Comparison of ENCODE assay signal across 20 cellular contexts in the genomic region with DNA sequence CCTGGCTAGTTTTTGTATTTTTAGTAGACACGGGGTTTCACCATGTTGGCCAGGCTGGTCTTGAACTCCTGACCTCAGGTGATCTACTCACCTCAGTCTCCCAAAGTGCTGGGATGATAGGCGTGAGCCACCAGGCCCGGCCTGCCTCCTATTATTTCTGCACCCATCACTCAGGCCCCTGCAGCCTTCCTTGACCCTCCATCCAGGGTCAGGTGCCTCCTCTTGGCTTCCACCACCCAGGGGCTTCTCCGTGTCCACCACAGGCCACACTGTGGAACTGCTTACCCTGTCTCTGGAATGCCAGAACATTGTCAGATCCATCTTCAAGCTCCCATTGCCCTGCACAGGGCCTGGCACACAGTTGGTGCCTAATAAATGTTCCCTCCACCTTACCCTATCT.
"Had no signal": no experiment of that assay in that cellular context is flagged by ENCODE, and none has a peak within 500 bp of the region (broad histone marks: within the 10 kb centered on the region; RNA-seq: fewer than 3 reads in every experiment).

No MANE protein-coding gene starts in this region.

- ATAC-seq: activated CD8-positive, alpha-beta T cell treated with anti-CD3 and anti-CD28 coated beads for 36 hours; activated T-helper 17 cell treated with anti-CD3 and anti-CD28 coated beads, Interleukin-2, amount 50 U/mL, for 72 hours; natural killer cell treated with Interleukin-12 subunit alpha and Interleukin-12 subunit beta and Interleukin-15 and Interleukin-18, amount 100 ng/mL, for 72 hours; stimulated activated naive CD8-positive, alpha-beta T cell treated with anti-CD3 and anti-CD28 coated beads, Interleukin-15, Interleukin-2, amounts not matched to agents 100 U/mL and 50 U/mL, for 24 hours; WTC11 had no signal

- H3K9ac ChIP-seq: SK-N-SH had no signal

- H3K9me3 ChIP-seq: ascending aorta, breast epithelium, SK-N-SH had no signal

- H3K36me3 Mint-ChIP-seq: activated naive CD4-positive, alpha-beta T cell treated with anti-CD3 and anti-CD28 coated beads, Interleukin-2, amount 10 ng/mL, durations not matched to agents 7 days and 5 days; mesothelial cell of epicardium; natural killer cell treated with Interleukin-12 subunit alpha and Interleukin-12 subunit beta and Interleukin-15 and Interleukin-18, amount 100 ng/mL, for 72 hours; WTC11 had no signal

- H3K4me3 ChIP-seq: ascending aorta, breast epithelium, lung had no signal

- FAIRE-seq: endometrium, TTC549 had no signal

- H3K27me3 ChIP-seq: ascending aorta had no signal

- H3K9me3 Mint-ChIP-seq: activated CD4-positive, alpha-beta T cell treated with anti-CD3 and anti-CD28 coated beads, Interleukin-2, amount 10 ng/mL, durations not matched to agents 24 days and 14 days; activated CD8-positive, alpha-beta T cell treated with anti-CD3 and anti-CD28 coated beads for 36 hours; activated naive CD4-positive, alpha-beta T cell treated with anti-CD3 and anti-CD28 coated beads, Interleukin-2, amount 10 ng/mL, durations not matched to agents 7 days and 5 days; activated T-helper 17 cell treated with anti-CD3 and anti-CD28 coated beads, Interleukin-2, amount 50 U/mL, for 72 hours; natural killer cell treated with Interleukin-12 subunit alpha and Interleukin-12 subunit beta and Interleukin-15 and Interleukin-18, amount 100 ng/mL, for 72 hours; T-helper 2 cell treated with Interferon-gamma antibody and Interleukin-4, amounts not matched to agents 5 μg/mL and 100 μg/mL, for 36 hours had no signal

- H3K4me2 ChIP-seq: SK-N-SH had no signal

- H3K4me3 Mint-ChIP-seq: activated CD4-positive, alpha-beta T cell treated with anti-CD3 and anti-CD28 coated beads, Interleukin-2, amount 10 ng/mL, durations not matched to agents 24 days and 14 days; activated CD8-positive, alpha-beta T cell treated with anti-CD3 and anti-CD28 coated beads for 36 hours; activated naive CD4-positive, alpha-beta T cell treated with anti-CD3 and anti-CD28 coated beads, Interleukin-2, amount 10 ng/mL, durations not matched to agents 7 days and 5 days; activated T-helper 17 cell treated with anti-CD3 and anti-CD28 coated beads, Interleukin-2, amount 50 U/mL, for 72 hours; mesothelial cell of epicardium; natural killer cell treated with Interleukin-12 subunit alpha and Interleukin-12 subunit beta and Interleukin-15 and Interleukin-18, amount 100 ng/mL, for 72 hours; T-helper 2 cell treated with Interferon-gamma antibody and Interleukin-4, amounts not matched to agents 5 μg/mL and 100 μg/mL, for 36 hours; WTC11 had no signal

- H3K36me3 ChIP-seq: ascending aorta, breast epithelium had no signal

- H3K27ac Mint-ChIP-seq: activated CD4-positive, alpha-beta T cell treated with anti-CD3 and anti-CD28 coated beads, Interleukin-2, amount 10 ng/mL, durations not matched to agents 24 days and 14 days; activated CD8-positive, alpha-beta T cell treated with anti-CD3 and anti-CD28 coated beads for 36 hours; activated naive CD4-positive, alpha-beta T cell treated with anti-CD3 and anti-CD28 coated beads, Interleukin-2, amount 10 ng/mL, durations not matched to agents 7 days and 5 days; activated T-helper 17 cell treated with anti-CD3 and anti-CD28 coated beads, Interleukin-2, amount 50 U/mL, for 72 hours; mesothelial cell of epicardium; natural killer cell treated with Interleukin-12 subunit alpha and Interleukin-12 subunit beta and Interleukin-15 and Interleukin-18, amount 100 ng/mL, for 72 hours; T-helper 2 cell treated with Interferon-gamma antibody and Interleukin-4, amounts not matched to agents 5 μg/mL and 100 μg/mL, for 36 hours; WTC11 had no signal

- H3K4me1 ChIP-seq: ascending aorta, breast epithelium had no signal

- H3K9me2 ChIP-seq: SK-N-SH had no signal

- H3K27ac ChIP-seq: ascending aorta, breast epithelium had no signal

- H3K4me1 Mint-ChIP-seq: activated CD4-positive, alpha-beta T cell treated with anti-CD3 and anti-CD28 coated beads, Interleukin-2, amount 10 ng/mL, durations not matched to agents 24 days and 14 days; activated naive CD4-positive, alpha-beta T cell treated with anti-CD3 and anti-CD28 coated beads, Interleukin-2, amount 10 ng/mL, durations not matched to agents 7 days and 5 days; activated T-helper 17 cell treated with anti-CD3 and anti-CD28 coated beads, Interleukin-2, amount 50 U/mL, for 72 hours; WTC11 had no signal

- DNase-seq: activated CD4-positive, alpha-beta T cell treated with anti-CD3 and anti-CD28 coated beads, Interleukin-2, amount 10 ng/mL, durations not matched to agents 24 days and 14 days; activated CD8-positive, alpha-beta T cell treated with anti-CD3 and anti-CD28 coated beads for 36 hours; activated naive CD4-positive, alpha-beta T cell treated with anti-CD3 and anti-CD28 coated beads, Interleukin-2, amount 10 ng/mL, durations not matched to agents 7 days and 5 days; cerebellar nuclear complex; cortex of kidney; erythroblast; retina; SK-N-SH; stimulated activated naive CD8-positive, alpha-beta T cell treated with anti-CD3 and anti-CD28 coated beads, Interleukin-15, Interleukin-2, amounts not matched to agents 100 U/mL and 50 U/mL, for 24 hours; trophoblast cell had no signal
